In the genomic region with DNA sequence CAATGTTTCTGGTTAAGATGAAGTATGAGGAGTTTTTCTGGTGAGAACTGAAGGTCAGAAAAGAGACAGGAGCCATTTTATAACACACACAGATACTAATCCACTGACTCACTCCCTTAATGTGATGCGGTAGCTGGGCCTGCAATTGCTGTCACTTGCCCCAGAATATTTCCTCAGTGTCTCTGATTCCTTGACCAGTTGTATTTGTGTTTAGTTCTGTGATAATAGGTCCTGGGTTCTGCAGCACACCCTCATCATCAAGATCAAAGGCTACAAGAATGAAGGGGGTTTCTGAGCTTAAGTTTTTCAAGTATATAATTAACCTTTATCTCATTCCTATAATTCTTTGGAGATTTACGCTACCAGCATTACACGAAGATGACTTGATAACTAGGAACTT, we compare ENCODE assay signal across 1 cellular context.
TF ChIP-seq lines count a peak whose summit lies in the region.

No MANE protein-coding gene starts in this region.

TF ChIP-seq in HepG2, 621 proteins besides CTCF, POLR2A, EP300 and RAD21:
- TF ChIP-seq SYNCRIP (IDR thresholded peaks at IDR 0.05; ENCODE audit: insufficient read depth, low read depth, low read length) (no peak), KDM5B (CRISPR knock-in tag; IDR thresholded peaks at IDR 0.05; ENCODE audit: borderline replicate concordance) (no peak), ZNF678 (CRISPR knock-in tag; IDR thresholded peaks at IDR 0.05) (no peak), ISL2 (CRISPR knock-in tag; IDR thresholded peaks at IDR 0.05) (no peak), ZNF660 (CRISPR knock-in tag; IDR thresholded peaks at IDR 0.05; ENCODE audit: borderline replicate concordance, low read depth) (no peak), ZNF333 (CRISPR knock-in tag; IDR thresholded peaks at IDR 0.05; ENCODE audit: borderline replicate concordance) (no peak), ZFP36 (IDR thresholded peaks at IDR 0.05; ENCODE audit: borderline replicate concordance, low read depth, low read length, partially characterized antibody) (no peak), NCOA2 (CRISPR knock-in tag; IDR thresholded peaks at IDR 0.05) (no peak), REL (CRISPR knock-in tag; conservative IDR thresholded peaks at IDR 0.05) (no peak), ZNF614 (CRISPR knock-in tag; IDR thresholded peaks at IDR 0.05; ENCODE audit: borderline replicate concordance) (no peak), POLR2AphosphoS2 (IDR thresholded peaks at IDR 0.05; ENCODE audit: low read depth, low read length) (no peak), ZFYVE20 (CRISPR knock-in tag; IDR thresholded peaks at IDR 0.05; ENCODE audit: borderline replicate concordance, low read depth) (no peak), KLF9 (CRISPR knock-in tag; IDR thresholded peaks at IDR 0.05; ENCODE audit: low read depth) (no peak)
- TF ChIP-seq, protein P1, sequence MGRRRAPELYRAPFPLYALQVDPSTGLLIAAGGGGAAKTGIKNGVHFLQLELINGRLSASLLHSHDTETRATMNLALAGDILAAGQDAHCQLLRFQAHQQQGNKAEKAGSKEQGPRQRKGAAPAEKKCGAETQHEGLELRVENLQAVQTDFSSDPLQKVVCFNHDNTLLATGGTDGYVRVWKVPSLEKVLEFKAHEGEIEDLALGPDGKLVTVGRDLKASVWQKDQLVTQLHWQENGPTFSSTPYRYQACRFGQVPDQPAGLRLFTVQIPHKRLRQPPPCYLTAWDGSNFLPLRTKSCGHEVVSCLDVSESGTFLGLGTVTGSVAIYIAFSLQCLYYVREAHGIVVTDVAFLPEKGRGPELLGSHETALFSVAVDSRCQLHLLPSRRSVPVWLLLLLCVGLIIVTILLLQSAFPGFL (CRISPR knock-in tag; IDR thresholded peaks at IDR 0.05), result no peak
- TF ChIP-seq, protein P2, sequence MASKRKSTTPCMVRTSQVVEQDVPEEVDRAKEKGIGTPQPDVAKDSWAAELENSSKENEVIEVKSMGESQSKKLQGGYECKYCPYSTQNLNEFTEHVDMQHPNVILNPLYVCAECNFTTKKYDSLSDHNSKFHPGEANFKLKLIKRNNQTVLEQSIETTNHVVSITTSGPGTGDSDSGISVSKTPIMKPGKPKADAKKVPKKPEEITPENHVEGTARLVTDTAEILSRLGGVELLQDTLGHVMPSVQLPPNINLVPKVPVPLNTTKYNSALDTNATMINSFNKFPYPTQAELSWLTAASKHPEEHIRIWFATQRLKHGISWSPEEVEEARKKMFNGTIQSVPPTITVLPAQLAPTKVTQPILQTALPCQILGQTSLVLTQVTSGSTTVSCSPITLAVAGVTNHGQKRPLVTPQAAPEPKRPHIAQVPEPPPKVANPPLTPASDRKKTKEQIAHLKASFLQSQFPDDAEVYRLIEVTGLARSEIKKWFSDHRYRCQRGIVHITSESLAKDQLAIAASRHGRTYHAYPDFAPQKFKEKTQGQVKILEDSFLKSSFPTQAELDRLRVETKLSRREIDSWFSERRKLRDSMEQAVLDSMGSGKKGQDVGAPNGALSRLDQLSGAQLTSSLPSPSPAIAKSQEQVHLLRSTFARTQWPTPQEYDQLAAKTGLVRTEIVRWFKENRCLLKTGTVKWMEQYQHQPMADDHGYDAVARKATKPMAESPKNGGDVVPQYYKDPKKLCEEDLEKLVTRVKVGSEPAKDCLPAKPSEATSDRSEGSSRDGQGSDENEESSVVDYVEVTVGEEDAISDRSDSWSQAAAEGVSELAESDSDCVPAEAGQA (IDR thresholded peaks at IDR 0.05; ENCODE audit: low read depth), result no peak
- TF ChIP-seq, protein P2 (CRISPR knock-in tag; IDR thresholded peaks at IDR 0.05; ENCODE audit: borderline replicate concordance), result no peak
- TF ChIP-seq, protein P3, sequence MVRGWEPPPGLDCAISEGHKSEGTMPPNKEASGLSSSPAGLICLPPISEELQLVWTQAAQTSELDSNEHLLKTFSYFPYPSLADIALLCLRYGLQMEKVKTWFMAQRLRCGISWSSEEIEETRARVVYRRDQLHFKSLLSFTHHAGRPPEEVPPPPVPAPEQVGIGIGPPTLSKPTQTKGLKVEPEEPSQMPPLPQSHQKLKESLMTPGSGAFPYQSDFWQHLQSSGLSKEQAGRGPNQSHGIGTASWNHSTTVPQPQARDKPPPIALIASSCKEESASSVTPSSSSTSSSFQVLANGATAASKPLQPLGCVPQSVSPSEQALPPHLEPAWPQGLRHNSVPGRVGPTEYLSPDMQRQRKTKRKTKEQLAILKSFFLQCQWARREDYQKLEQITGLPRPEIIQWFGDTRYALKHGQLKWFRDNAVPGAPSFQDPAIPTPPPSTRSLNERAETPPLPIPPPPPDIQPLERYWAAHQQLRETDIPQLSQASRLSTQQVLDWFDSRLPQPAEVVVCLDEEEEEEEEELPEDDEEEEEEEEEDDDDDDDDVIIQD (CRISPR knock-in tag; IDR thresholded peaks at IDR 0.05; ENCODE audit: low read depth), result no peak
